ENCODE assay signal across 32 cellular contexts in genomic region chr14:35138585-35138984, GRCh38.
"Had no signal": no experiment of that assay in that cellular context is flagged by ENCODE, and none has a peak within 500 bp of the region (broad histone marks: within the 10 kb centered on the region; RNA-seq: fewer than 3 reads in every experiment).

No MANE protein-coding gene starts in this region.

- H3K4me3 ChIP-seq: body of pancreas, breast epithelium, MG63, SJSA1 had no signal

- H3K4me3 Mint-ChIP-seq: activated B cell treated with CpG ODN at 0.5 μM for 24 hours; activated CD4-positive, alpha-beta memory T cell treated with anti-CD3 and anti-CD28 coated beads for 36 hours; activated CD8-positive, alpha-beta memory T cell treated with anti-CD3 and anti-CD28 coated beads, Interleukin-2, amount 10 ng/mL, durations not matched to agents 7 days and 5 days; activated naive CD4-positive, alpha-beta T cell treated with anti-CD3 and anti-CD28 coated beads, Interleukin-2, amount 50 U/mL, for 24 hours; activated naive CD8-positive, alpha-beta T cell treated with anti-CD3 and anti-CD28 coated beads, Interleukin-2, amount 10 ng/mL, durations not matched to agents 7 days and 5 days had no signal

- H3K36me3 ChIP-seq: breast epithelium had no signal

- H3K4me2 ChIP-seq: SK-N-SH had no signal

- H3K27me3 ChIP-seq: body of pancreas, breast epithelium, MG63, SJSA1 had no signal

- ATAC-seq: activated CD8-positive, alpha-beta memory T cell treated with anti-CD3 and anti-CD28 coated beads, Interleukin-2, amount 10 ng/mL, durations not matched to agents 7 days and 5 days; body of pancreas; Panc1 had no signal

- H3K4me1 ChIP-seq: body of pancreas, breast epithelium, SJSA1 had no signal

- H3K27ac ChIP-seq: body of pancreas, breast epithelium, SJSA1, VCaP had no signal

- H3K9me3 ChIP-seq: body of pancreas, breast epithelium, MG63, SJSA1, SK-N-SH had no signal

- DNase-seq: activated B cell treated with CpG ODN at 0.5 μM for 24 hours; activated CD4-positive, alpha-beta memory T cell treated with anti-CD3 and anti-CD28 coated beads for 36 hours; activated CD4-positive, alpha-beta T cell treated with anti-CD3 and anti-CD28 coated beads for 4 hours; activated CD4-positive, alpha-beta T cell treated with anti-CD3 and anti-CD28 coated beads, Interleukin-2, amount 50 U/mL, for 1 hour; activated CD4-positive, CD25-positive, alpha-beta regulatory T cell treated with anti-CD3 and anti-CD28 coated beads, Interleukin-2, amount 50 U/mL, for 72 hours; activated CD8-positive, alpha-beta memory T cell treated with anti-CD3 and anti-CD28 coated beads for 24 hours; activated CD8-positive, alpha-beta memory T cell treated with anti-CD3 and anti-CD28 coated beads, Interleukin-2, amount 10 ng/mL, durations not matched to agents 7 days and 5 days; activated CD8-positive, alpha-beta memory T cell treated with anti-CD3 and anti-CD28 coated beads, Interleukin-2, amount 50 U/mL, for 48 hours; activated gamma-delta T cell; activated naive CD4-positive, alpha-beta T cell treated with Interleukin-2 at 50 U/mL for 16 hours; activated naive CD8-positive, alpha-beta T cell treated with anti-CD3 and anti-CD28 coated beads, Interleukin-2, amount 10 ng/mL, durations not matched to agents 7 days and 5 days; body of pancreas; Kasumi-1; KG1; MG63; NCI-H1048; NCI-H1105 treated with DMSO at 0.1 percent for 48 hours; NCI-H1436; NCI-H1694; NCI-H1930; NCI-H226; NCI-H524 treated with DMSO at 0.1 percent for 48 hours; SHP77 treated with DMSO at 0.1 percent for 48 hours; SK-N-SH; T-helper 2 cell; T-helper 9 cell had no signal

- H3K9me3 Mint-ChIP-seq: activated B cell treated with CpG ODN at 0.5 μM for 24 hours; activated CD4-positive, alpha-beta memory T cell treated with anti-CD3 and anti-CD28 coated beads for 36 hours; activated naive CD4-positive, alpha-beta T cell treated with anti-CD3 and anti-CD28 coated beads, Interleukin-2, amount 50 U/mL, for 24 hours; activated naive CD8-positive, alpha-beta T cell treated with anti-CD3 and anti-CD28 coated beads, Interleukin-2, amount 10 ng/mL, durations not matched to agents 7 days and 5 days had no signal

- H3K27ac Mint-ChIP-seq: activated B cell treated with CpG ODN at 0.5 μM for 24 hours; activated CD4-positive, alpha-beta memory T cell treated with anti-CD3 and anti-CD28 coated beads for 36 hours; activated CD8-positive, alpha-beta memory T cell treated with anti-CD3 and anti-CD28 coated beads, Interleukin-2, amount 10 ng/mL, durations not matched to agents 7 days and 5 days; activated naive CD8-positive, alpha-beta T cell treated with anti-CD3 and anti-CD28 coated beads, Interleukin-2, amount 10 ng/mL, durations not matched to agents 7 days and 5 days; activated T-helper 2 cell treated with anti-CD3 and anti-CD28 coated beads, Interferon-gamma antibody, Interleukin-2, Interleukin-4, amounts not matched to agents 10 μg/mL and 5 μg/mL and 100 μg/mL, durations not matched to agents 14 hours and 24 hours and 36 hours had no signal

- H3K27me3 Mint-ChIP-seq: activated B cell treated with CpG ODN at 0.5 μM for 24 hours; activated CD4-positive, alpha-beta memory T cell treated with anti-CD3 and anti-CD28 coated beads for 36 hours; activated CD8-positive, alpha-beta memory T cell treated with anti-CD3 and anti-CD28 coated beads, Interleukin-2, amount 10 ng/mL, durations not matched to agents 7 days and 5 days; activated naive CD4-positive, alpha-beta T cell treated with anti-CD3 and anti-CD28 coated beads, Interleukin-2, amount 50 U/mL, for 24 hours; activated naive CD8-positive, alpha-beta T cell treated with anti-CD3 and anti-CD28 coated beads, Interleukin-2, amount 10 ng/mL, durations not matched to agents 7 days and 5 days had no signal

- H3K9ac ChIP-seq: SK-N-SH had no signal
